ENCODE assay signal across 19 cellular contexts in the genomic region with DNA sequence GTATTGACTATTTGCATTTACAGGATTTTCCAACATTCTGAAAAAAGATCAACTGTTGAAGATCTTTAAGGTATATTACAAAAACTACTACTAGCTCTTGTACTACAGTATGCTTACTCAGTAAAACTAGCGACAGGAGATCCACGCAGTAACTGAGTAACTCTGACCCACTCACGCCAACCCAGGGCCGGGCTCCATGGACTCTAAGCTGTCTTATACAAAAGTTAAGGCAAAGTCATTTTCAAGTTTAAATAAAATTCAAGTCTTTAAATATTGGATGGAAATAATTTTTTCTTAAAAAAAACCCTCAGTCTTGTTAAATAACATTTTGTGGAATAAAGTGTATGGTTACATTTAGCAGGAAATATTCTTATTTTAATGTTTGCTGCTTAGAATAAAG.
DNase-seq lines count a peak whose midpoint lies in the region; ATAC-seq, FAIRE-seq and TF ChIP-seq lines count a peak whose summit lies in the region.
"Had no signal": no experiment of that assay in that cellular context is flagged by ENCODE, and none has a peak within 500 bp of the region (broad histone marks: within the 10 kb centered on the region; RNA-seq: fewer than 3 reads in every experiment).

No MANE protein-coding gene starts in this region.

- peaks cover 10 to 86% (median 22%) of the 10 kb centered on the region in 3 experiments for H3K36me3 ChIP-seq in naive thymus-derived CD4-positive, alpha-beta T cell (ENCODE audit: control insufficient read depth in 2 of 3, insufficient read depth in 3 of 3, low read length in 3 of 3)
- H3K36me3 ChIP-seq in heart left ventricle, result peaks cover 0 to 100% (median 89%) of the 10 kb centered on the region in 9 donors
- H3K36me3 ChIP-seq in HAP-1 (replicated peaks), result peaks cover 76% of the 10 kb centered on the region

- H3K27ac ChIP-seq in coronary artery (no peak overlapping the region), heart left ventricle (no peak overlapping the region)
- peak overlapping the region; percentile 12 for H3K27ac ChIP-seq in naive thymus-derived CD4-positive, alpha-beta T cell (ENCODE audit: low read depth, low read length)

- WGBS in heart left ventricle, 4 donors, result 96 to 98% (median 98%) methylated on average over 4 of the region's 4 CpGs

- in situ Hi-C loops in HAP-1 (cut with MboI; ENCODE audit: low sequenced_read_pairs), result no loop called here

- POLR2A ChIA-PET in naive thymus-derived CD4-positive, alpha-beta T cell (lab: Charles Lee), result no interaction called here

- ATAC-seq in naive thymus-derived CD4-positive, alpha-beta T cell, result no peak
- no peak for ATAC-seq in heart left ventricle
- ATAC-seq: CD8-positive, alpha-beta T cell had no signal

- H3K27me3 Mint-ChIP-seq in naive thymus-derived CD4-positive, alpha-beta T cell, result no peaks in the 10 kb centered on the region
- H3K27me3 Mint-ChIP-seq in immature natural killer cell (ENCODE audit: low read depth in 3 of 3), result peaks cover 0 to 3% (median 0%) of the 10 kb centered on the region in 3 donors
- H3K27me3 Mint-ChIP-seq: CD4-positive, CD25-positive, alpha-beta regulatory T cell had no signal

- DNase-seq in coronary artery (ENCODE audit: low spot score) (peak; percentile 11), immature natural killer cell (no peak), heart left ventricle (no peak), HAP-1 (ENCODE audit: low spot score in 2 of 2) (no peak)
- DNase-seq in naive thymus-derived CD4-positive, alpha-beta T cell, result no peak
- DNase-seq: 8988T; C1 segment of cervical spinal cord; Caco-2; CD4-positive, CD25-positive, alpha-beta regulatory T cell; CD8-positive, alpha-beta T cell; DMS153; DND-41; GDM1; GOT3; HCEC 1CT had no signal

- no peaks in the 10 kb centered on the region for H3K9me3 Mint-ChIP-seq in naive thymus-derived CD4-positive, alpha-beta T cell
- no peaks in the 10 kb centered on the region for H3K9me3 Mint-ChIP-seq in immature natural killer cell
- H3K9me3 Mint-ChIP-seq: CD8-positive, alpha-beta T cell had no signal

- H3K9me3 ChIP-seq in naive thymus-derived CD4-positive, alpha-beta T cell (ENCODE audit: control insufficient read depth in 2 of 3, low read length in 3 of 3), result no peaks in the 10 kb centered on the region
- no peaks in the 10 kb centered on the region for H3K9me3 ChIP-seq in heart left ventricle
- H3K9me3 ChIP-seq in HAP-1, result no peaks in the 10 kb centered on the region
- H3K9me3 ChIP-seq: Caco-2 had no signal

- H3K4me1 ChIP-seq in naive thymus-derived CD4-positive, alpha-beta T cell (ENCODE audit: control insufficient read depth in 2 of 2, insufficient read depth in 2 of 2, low read length in 2 of 2), result no peaks in the 10 kb centered on the region
- H3K4me1 ChIP-seq in heart left ventricle (peaks cover 0 to 14% (median 0%) of the 10 kb centered on the region in 12 donors), HAP-1 (no peaks in the 10 kb centered on the region)
- H3K4me1 ChIP-seq: Caco-2 had no signal

- no peak for TF ChIP-seq CTCF in coronary artery (IDR thresholded peaks at IDR 0.05)
- TF ChIP-seq CTCF in heart left ventricle (IDR thresholded peaks at IDR 0.05), result no peak

- H3K4me1 Mint-ChIP-seq in naive thymus-derived CD4-positive, alpha-beta T cell, result peaks cover 0 to 3% (median 0%) of the 10 kb centered on the region in 7 donors
- peaks cover 2 to 22% of the 10 kb centered on the region in 2 donors for H3K4me1 Mint-ChIP-seq in immature natural killer cell

- H3K4me3 Mint-ChIP-seq in naive thymus-derived CD4-positive, alpha-beta T cell, result no peak overlapping the region
- no peak overlapping the region for H3K4me3 Mint-ChIP-seq in immature natural killer cell
- H3K4me3 Mint-ChIP-seq: CD4-positive, CD25-positive, alpha-beta regulatory T cell; CD8-positive, alpha-beta T cell had no signal

- FAIRE-seq in G401.6 (lab: Jason Lieb, UNC), result peak; percentile 37
- FAIRE-seq: GM12891, GM18507, H54 had no signal

- no peak overlapping the region for H3K4me3 ChIP-seq in coronary artery
- H3K4me3 ChIP-seq in naive thymus-derived CD4-positive, alpha-beta T cell (ENCODE audit: low read length), result no peak overlapping the region
- H3K4me3 ChIP-seq in heart left ventricle, result no peak overlapping the region
- H3K4me3 ChIP-seq in HAP-1, result no peak overlapping the region

- H3K27me3 ChIP-seq in naive thymus-derived CD4-positive, alpha-beta T cell (ENCODE audit: control insufficient read depth in 2 of 2, insufficient read depth in 2 of 2, low read length in 2 of 2), result no peaks in the 10 kb centered on the region
- H3K27me3 ChIP-seq in heart left ventricle (no peaks in the 10 kb centered on the region), HAP-1 (ENCODE audit: low read depth) (no peaks in the 10 kb centered on the region)

- H3K27ac Mint-ChIP-seq in naive thymus-derived CD4-positive, alpha-beta T cell, result no peak overlapping the region
- no peak overlapping the region for H3K27ac Mint-ChIP-seq in immature natural killer cell

- TF ChIP-seq POLR2A in heart left ventricle (IDR thresholded peaks at IDR 0.05), result no peak

- intact Hi-C loops in naive thymus-derived CD4-positive, alpha-beta T cell (cut with micrococcal nuclease), result no loop called here
- intact Hi-C loops in heart left ventricle (cut with DNase I), result loop anchor here in 2 of 10 donors (10.0 kb wide), 2 partner anchors 53 to 113 kb away; no protein-coding TSS in a partner anchor

- CTCF ChIA-PET in naive thymus-derived CD4-positive, alpha-beta T cell (lab: Charles Lee), result no interaction called here

- peaks cover 6 to 72% (median 25%) of the 10 kb centered on the region in 5 donors for H3K36me3 Mint-ChIP-seq in naive thymus-derived CD4-positive, alpha-beta T cell
- peaks cover 31 to 73% (median 36%) of the 10 kb centered on the region in 3 donors for H3K36me3 Mint-ChIP-seq in immature natural killer cell
